ENCODE assay signal across 8 cellular contexts in the genomic region with DNA sequence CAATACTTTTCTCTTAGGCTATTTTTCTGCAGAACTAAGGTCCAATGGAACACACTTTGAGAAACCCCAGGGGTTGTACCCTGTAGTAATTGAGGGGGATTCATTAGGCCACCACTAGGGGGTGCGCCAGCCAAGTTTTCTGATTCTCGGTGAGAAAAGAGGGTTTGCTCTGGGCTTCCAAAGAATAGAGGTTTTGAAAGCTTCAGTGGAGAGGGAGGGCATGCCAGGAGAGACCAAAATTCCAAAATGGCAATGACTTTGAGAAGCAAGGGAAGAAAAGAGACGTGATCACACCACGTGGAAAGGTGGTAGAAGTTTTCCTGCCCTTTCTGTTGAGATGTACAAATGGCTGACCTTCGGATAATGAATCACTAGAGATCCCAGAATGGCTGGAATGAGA.
DNase-seq lines count a peak whose midpoint lies in the region; ATAC-seq lines count a peak whose summit lies in the region.

No MANE protein-coding gene starts in this region.

- H3K27me3 ChIP-seq in mesendoderm (ENCODE audit: insufficient read depth, low read length, poor library complexity), result no peaks in the 10 kb centered on the region

- H3K18ac ChIP-seq in mesendoderm (ENCODE audit: low read length), result no peak overlapping the region

- intact Hi-C loops in activated CD4-positive, alpha-beta T cell treated with anti-CD3 and anti-CD28 coated beads for 36 hours (cut with DNase I, micrococcal nuclease), result loop anchor here (1.0 to 5.0 kb wide), 3 partner anchors 252 to 955 kb away; no protein-coding TSS in a partner anchor

- H3K23ac ChIP-seq in mesendoderm (ENCODE audit: low read length), result no peak overlapping the region

- no peak overlapping the region for H2AK5ac ChIP-seq in mesendoderm (ENCODE audit: low read length)

- H3K4me2 ChIP-seq in mesendoderm (ENCODE audit: low read length), result no peak overlapping the region

- H2BK15ac ChIP-seq in mesendoderm (replicated peaks; ENCODE audit: low read depth), result no peak overlapping the region

- no peaks in the 10 kb centered on the region for H3K36me3 ChIP-seq in mesendoderm (ENCODE audit: control insufficient read depth, insufficient read depth, low read length)

- H3K27me3 Mint-ChIP-seq in activated CD4-positive, alpha-beta T cell treated with anti-CD3 and anti-CD28 coated beads for 36 hours, result no peaks in the 10 kb centered on the region

- H3K4me3 Mint-ChIP-seq in activated CD4-positive, alpha-beta T cell treated with anti-CD3 and anti-CD28 coated beads for 36 hours, result no peak overlapping the region

- H3K27ac ChIP-seq in mesendoderm (ENCODE audit: low read depth, low read length), result no peak overlapping the region

- H3K56ac ChIP-seq in mesendoderm (ENCODE audit: low read length), result no peak overlapping the region

- H4K8ac ChIP-seq in mesendoderm (ENCODE audit: low read depth, low read length), result no peak overlapping the region

- no CpG with 5 or more reads among the region's 5 CpGs for WGBS in mesendoderm (ENCODE audit: extremely low coverage, insufficient coverage, low lambda C conversion rate)

- H2BK120ac ChIP-seq in mesendoderm (ENCODE audit: low read depth, low read length), result no peak overlapping the region

- no peaks in the 10 kb centered on the region for H3K4me1 Mint-ChIP-seq in activated CD4-positive, alpha-beta T cell treated with anti-CD3 and anti-CD28 coated beads for 36 hours

- DNase-seq in AG20443 (ENCODE audit: low spot score) (peak; percentile 79), NCI-H2171 treated with DMSO at 0.1 percent for 48 hours (lab: John Stamatoyannopoulos, UW) (peak; percentile 59), ecto neural progenitor cell (ENCODE audit: low spot score) (peak; percentile 82), mesendoderm (peak; percentile 84)
- DNase-seq in activated CD4-positive, alpha-beta T cell treated with anti-CD3 and anti-CD28 coated beads for 36 hours, result peak; percentile 82
- peak; percentile 77 for DNase-seq in stimulated activated naive CD8-positive, alpha-beta T cell treated with anti-CD3 and anti-CD28 coated beads, Interleukin-15, Interleukin-2, amounts not matched to agents 100 U/mL and 50 U/mL, for 24 hours

- H3K9ac ChIP-seq in mesendoderm (ENCODE audit: low read length), result no peak overlapping the region

- no peak overlapping the region for H3K27ac Mint-ChIP-seq in activated CD4-positive, alpha-beta T cell treated with anti-CD3 and anti-CD28 coated beads for 36 hours

- H3K36me3 Mint-ChIP-seq in activated CD4-positive, alpha-beta T cell treated with anti-CD3 and anti-CD28 coated beads for 36 hours (ENCODE audit: low read depth), result no peaks in the 10 kb centered on the region

- no peaks in the 10 kb centered on the region for H3K79me2 ChIP-seq in mesendoderm (ENCODE audit: control insufficient read depth, insufficient read depth, low read length)

- POLR2A ChIA-PET in activated CD4-positive, alpha-beta T cell treated with anti-CD3 and anti-CD28 coated beads for 36 hours (lab: Charles Lee), result no interaction called here

- no peak overlapping the region for H2BK5ac ChIP-seq in mesendoderm (ENCODE audit: low read length)

- no peak overlapping the region for H4K5ac ChIP-seq in mesendoderm (ENCODE audit: low read length)

- H3K4ac ChIP-seq in mesendoderm (ENCODE audit: low read depth, low read length), result no peak overlapping the region

- ATAC-seq in GM18858 (IDR thresholded peaks at IDR 0.05; ENCODE audit: unreplicated experiment) (peak; percentile 78), HG03064 (IDR thresholded peaks at IDR 0.05; ENCODE audit: low read depth, unreplicated experiment) (peak; percentile 81)
- peak; percentile 60 for ATAC-seq in activated CD4-positive, alpha-beta T cell treated with anti-CD3 and anti-CD28 coated beads for 36 hours
- ATAC-seq in stimulated activated naive CD8-positive, alpha-beta T cell treated with anti-CD3 and anti-CD28 coated beads, Interleukin-15, Interleukin-2, amounts not matched to agents 100 U/mL and 50 U/mL, for 24 hours, result peak; percentile 57

- no peaks in the 10 kb centered on the region for H3K79me1 ChIP-seq in mesendoderm (ENCODE audit: low read length)

- H3K4me3 ChIP-seq in mesendoderm (ENCODE audit: low read length), result no peak overlapping the region

- CTCF ChIA-PET in activated CD4-positive, alpha-beta T cell treated with anti-CD3 and anti-CD28 coated beads for 36 hours (lab: Charles Lee), result interaction anchor here (0.6 to 1.9 kb wide), 3 partner anchors 8 to 1744 kb away, joined by 3 to 6 read pairs (median 3); no protein-coding TSS in a partner anchor

- peaks cover 5% of the 10 kb centered on the region for H3K4me1 ChIP-seq in mesendoderm (ENCODE audit: control insufficient read depth, low read depth, low read length)

- H3K9me3 Mint-ChIP-seq in activated CD4-positive, alpha-beta T cell treated with anti-CD3 and anti-CD28 coated beads for 36 hours (ENCODE audit: low read depth), result no peaks in the 10 kb centered on the region
